In the genomic region with DNA sequence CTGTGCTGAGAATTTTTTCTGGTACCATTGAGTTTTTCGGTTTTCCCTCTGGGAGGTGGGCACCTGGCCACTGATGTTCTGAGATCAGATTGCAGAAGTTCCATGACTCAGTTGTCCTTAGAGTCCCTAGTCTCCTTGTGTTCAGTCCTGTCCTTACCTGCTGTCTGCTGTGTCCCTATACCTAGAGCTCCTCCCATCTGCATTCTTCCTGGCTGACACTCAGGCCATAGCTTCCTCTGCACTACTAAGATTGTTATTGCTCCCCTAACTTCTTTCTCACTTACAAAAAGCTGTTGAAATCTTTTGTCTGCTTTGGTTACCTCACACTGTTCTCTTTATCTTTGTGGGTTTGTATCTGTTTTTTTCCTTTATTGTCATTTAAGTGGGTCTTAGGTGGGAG, we compare ENCODE assay signal across 9 cellular contexts. TPM values are rescaled to one million over a fixed set of nuclear protein-coding genes. Genes with fewer than 3 reads are reported as not detected.
A peak's percentile ranks its signal among the peaks of the same experiment; 100 is the strongest.
DNase-seq lines count a peak whose midpoint lies in the region; ATAC-seq, FAIRE-seq and TF ChIP-seq lines count a peak whose summit lies in the region.
"Had no signal": no experiment of that assay in that cellular context is flagged by ENCODE, and none has a peak within 500 bp of the region (broad histone marks: within the 10 kb centered on the region; RNA-seq: fewer than 3 reads in every experiment).

No MANE protein-coding gene starts in this region.

- H3K4me3 ChIP-seq in Panc1 (ENCODE audit: low read depth in 2 of 2, low read length in 2 of 2) (no peak overlapping the region), prostate gland (no peak overlapping the region), Peyer's patch (no peak overlapping the region)

- 60% methylated on average over 1 of the region's 1 CpG for WGBS in prostate gland

- DNase-seq in H54 (ENCODE audit: insufficient read length, low spot score) (no peak), Panc1 (ENCODE audit: low read depth, low spot score) (no peak), prostate gland (ENCODE audit: low spot score) (peak; percentile 23), Peyer's patch (no peak)
- no peak for DNase-seq in effector CD8-positive, alpha-beta T cell (lab: John Stamatoyannopoulos, UW)
- DNase-seq: kidney, NCI-H226 had no signal

- no peaks in the 10 kb centered on the region for H3K27me3 ChIP-seq in Panc1 (ENCODE audit: control insufficient read depth, insufficient read depth, low read length)
- no peaks in the 10 kb centered on the region for H3K27me3 ChIP-seq in prostate gland (replicated peaks; ENCODE audit: insufficient read depth)
- H3K27me3 ChIP-seq in Peyer's patch = no peaks in the 10 kb centered on the region

- H3K4me1 ChIP-seq in Panc1 (ENCODE audit: control insufficient read depth, insufficient read depth, low read length) (peaks cover 71% of the 10 kb centered on the region), prostate gland (replicated peaks) (peaks cover 4% of the 10 kb centered on the region), Peyer's patch (peaks cover 9 to 79% (median 15%) of the 10 kb centered on the region in 4 donors)

- ATAC-seq in Panc1 (peak; percentile 63; the same call in 1 of the 2 replicates), esophagus mucosa (peak; percentile 73), GM18909 (IDR thresholded peaks at IDR 0.05; ENCODE audit: poor library complexity, unreplicated experiment) (no peak)

- H3K9me3 ChIP-seq in Panc1 (ENCODE audit: control insufficient read depth, insufficient read depth, low read depth, low read length) = no peaks in the 10 kb centered on the region
- H3K9me3 ChIP-seq in prostate gland = no peaks in the 10 kb centered on the region
- no peaks in the 10 kb centered on the region for H3K9me3 ChIP-seq in Peyer's patch

- H3K36me3 ChIP-seq in Panc1 (ENCODE audit: control insufficient read depth, insufficient read depth, low read length) (no peaks in the 10 kb centered on the region), prostate gland (no peaks in the 10 kb centered on the region), Peyer's patch (no peaks in the 10 kb centered on the region)

- no peak for TF ChIP-seq CTCF in Panc1 (IDR thresholded peaks at IDR 0.05)
- TF ChIP-seq CTCF in prostate gland (IDR thresholded peaks at IDR 0.05) = no peak
- no peak for TF ChIP-seq CTCF in Peyer's patch (IDR thresholded peaks at IDR 0.05)

- CTCF ChIA-PET in Panc1 (lab: Charles Lee) = no interaction called here

- in situ Hi-C loops in Panc1 (cut with HindIII; ENCODE audit: low pct_unique_long_range_greater_than_20kb, low sequenced_read_pairs) = no loop called here

- POLR2A ChIA-PET in Panc1 (lab: Charles Lee) = no interaction called here

- TF ChIP-seq POLR2A in H54 (IDR thresholded peaks at IDR 0.05; ENCODE audit: low read depth, low read length) (no peak), prostate gland (IDR thresholded peaks at IDR 0.05) (no peak), Peyer's patch (IDR thresholded peaks at IDR 0.05) (no peak)

- intact Hi-C loops in Panc1 (cut with micrococcal nuclease; ENCODE audit: unreplicated experiment) = no loop called here
- intact Hi-C loops in prostate gland (cut with DNase I) = no loop called here

- BruUV-seq in Panc1 (replicated peaks; lab: Mats Ljungman, UMichigan) = no TSS peak

- H3K27ac ChIP-seq in Panc1 (ENCODE audit: low read length) (peak overlapping the region; percentile 57; the same call in 1 of the 2 replicates), prostate gland (no peak overlapping the region), Peyer's patch (peak overlapping the region in 2 of 4 donors; percentile 5 to 58)

- FAIRE-seq in H54 (lab: Jason Lieb, UNC) = peak; percentile 82
- FAIRE-seq: kidney had no signal

RNA-seq across cellular contexts. Expression of gene USP3, which starts 13.2 kb away (rescaled TPM):
- 51.4 TPM for total RNA-seq in Panc1 (2021; ENCODE audit: unreplicated experiment)
- polyA plus RNA-seq in Panc1 (2012; ENCODE audit: insufficient read length) = 28.8 TPM
- 37.0 TPM for total RNA-seq in esophagus mucosa
- total RNA-seq in prostate gland = 10 to 100 TPM; 44.2 to 45.8 TPM
- 10 to 100 TPM; 67.8 to 86.1 (median 76.9) TPM for total RNA-seq in Peyer's patch
